ENCODE assay signal across 23 cellular contexts in genomic region chr11:107704432-107704831, GRCh38. TPM values are rescaled to one million over a fixed set of nuclear protein-coding genes. Genes with fewer than 3 reads are reported as not detected.
DNase-seq lines count a peak whose midpoint lies in the region; ATAC-seq, FAIRE-seq and TF ChIP-seq lines count a peak whose summit lies in the region.
"Had no signal": no experiment of that assay in that cellular context is flagged by ENCODE, and none has a peak within 500 bp of the region (broad histone marks: within the 10 kb centered on the region; RNA-seq: fewer than 3 reads in every experiment).

No MANE protein-coding gene starts in this region.

- H3K4me3 ChIP-seq in foreskin fibroblast (ENCODE audit: low read depth in 1 of 2, low read length in 2 of 2) = no peak overlapping the region
- H3K4me3 ChIP-seq: heart right ventricle, ovary, Peyer's patch, spleen, vagina had no signal

- DNase-seq in HCEC 1CT = peak; percentile 58
- DNase-seq in foreskin fibroblast = peak; percentile 49 to 51
- peak; percentile 21 for DNase-seq in urothelium cell line (ENCODE audit: low spot score)
- DNase-seq in activated naive CD4-positive, alpha-beta T cell treated with anti-CD3 and anti-CD28 coated beads, Interleukin-2, amount 50 U/mL, for 72 hours (ENCODE audit: low spot score in 2 of 2) = no peak
- DNase-seq: activated CD4-positive, CD25-positive, alpha-beta regulatory T cell treated with anti-CD3 and anti-CD28 coated beads, Interleukin-2, amount 50 U/mL, for 72 hours; activated CD8-positive, alpha-beta memory T cell treated with anti-CD3 and anti-CD28 coated beads, Interleukin-2, amount 50 U/mL, for 48 hours; activated naive CD4-positive, alpha-beta T cell treated with anti-CD3 and anti-CD28 coated beads, Interleukin-2, amount 50 U/mL, for 16 hours; CD8-positive, alpha-beta memory T cell; central memory CD4-positive, alpha-beta T cell; heart right ventricle; left colon; NCI-H1930; NCI-H524; ovary; Peyer's patch; spleen; stimulated activated naive CD8-positive, alpha-beta T cell treated with anti-CD3 and anti-CD28 coated beads, Interleukin-15, amount 100 ng/mL, for 72 hours had no signal

- peak; percentile 26; the same call in 2 of the 3 replicates for ATAC-seq in SK-N-SH treated with all-trans-retinoic acid at 6 μM for 48 hours
- ATAC-seq in GM21737 (IDR thresholded peaks at IDR 0.05; ENCODE audit: unreplicated experiment) = no peak
- ATAC-seq in activated naive CD4-positive, alpha-beta T cell treated with anti-CD3 and anti-CD28 coated beads, Interleukin-2, amount 50 U/mL, for 72 hours = no peak
- ATAC-seq in HG03469 (IDR thresholded peaks at IDR 0.05; ENCODE audit: unreplicated experiment) = no peak
- ATAC-seq: left colon; stimulated activated naive CD8-positive, alpha-beta T cell treated with anti-CD3 and anti-CD28 coated beads, Interleukin-15, amount 100 ng/mL, for 72 hours had no signal

- no peaks in the 10 kb centered on the region for H3K9me3 Mint-ChIP-seq in activated naive CD4-positive, alpha-beta T cell treated with anti-CD3 and anti-CD28 coated beads, Interleukin-2, amount 50 U/mL, for 72 hours
- H3K9me3 Mint-ChIP-seq: CD8-positive, alpha-beta memory T cell had no signal

- H3K27ac Mint-ChIP-seq in activated naive CD4-positive, alpha-beta T cell treated with anti-CD3 and anti-CD28 coated beads, Interleukin-2, amount 50 U/mL, for 72 hours = no peak overlapping the region
- H3K27ac Mint-ChIP-seq: CD8-positive, alpha-beta memory T cell had no signal

- FAIRE-seq in urothelium cell line (lab: Jason Lieb, UNC) = peak; percentile 44

- TF ChIP-seq CTCF in foreskin fibroblast (IDR thresholded peaks at IDR 0.05; ENCODE audit: low read depth, low read length) = no peak

- no peaks in the 10 kb centered on the region for H3K36me3 Mint-ChIP-seq in activated naive CD4-positive, alpha-beta T cell treated with anti-CD3 and anti-CD28 coated beads, Interleukin-2, amount 50 U/mL, for 72 hours
- H3K36me3 Mint-ChIP-seq: CD8-positive, alpha-beta memory T cell had no signal

TF ChIP-seq in SK-N-SH treated with all-trans-retinoic acid at 6 μM for 48 hours, 23 proteins besides CTCF, POLR2A, EP300 and RAD21:
- TF ChIP-seq ZFP3 (CRISPR knock-in tag; IDR thresholded peaks at IDR 0.05) = no peak
- no peak for TF ChIP-seq SNAI2 (CRISPR knock-in tag; IDR thresholded peaks at IDR 0.05)
- TF ChIP-seq, protein P1, sequence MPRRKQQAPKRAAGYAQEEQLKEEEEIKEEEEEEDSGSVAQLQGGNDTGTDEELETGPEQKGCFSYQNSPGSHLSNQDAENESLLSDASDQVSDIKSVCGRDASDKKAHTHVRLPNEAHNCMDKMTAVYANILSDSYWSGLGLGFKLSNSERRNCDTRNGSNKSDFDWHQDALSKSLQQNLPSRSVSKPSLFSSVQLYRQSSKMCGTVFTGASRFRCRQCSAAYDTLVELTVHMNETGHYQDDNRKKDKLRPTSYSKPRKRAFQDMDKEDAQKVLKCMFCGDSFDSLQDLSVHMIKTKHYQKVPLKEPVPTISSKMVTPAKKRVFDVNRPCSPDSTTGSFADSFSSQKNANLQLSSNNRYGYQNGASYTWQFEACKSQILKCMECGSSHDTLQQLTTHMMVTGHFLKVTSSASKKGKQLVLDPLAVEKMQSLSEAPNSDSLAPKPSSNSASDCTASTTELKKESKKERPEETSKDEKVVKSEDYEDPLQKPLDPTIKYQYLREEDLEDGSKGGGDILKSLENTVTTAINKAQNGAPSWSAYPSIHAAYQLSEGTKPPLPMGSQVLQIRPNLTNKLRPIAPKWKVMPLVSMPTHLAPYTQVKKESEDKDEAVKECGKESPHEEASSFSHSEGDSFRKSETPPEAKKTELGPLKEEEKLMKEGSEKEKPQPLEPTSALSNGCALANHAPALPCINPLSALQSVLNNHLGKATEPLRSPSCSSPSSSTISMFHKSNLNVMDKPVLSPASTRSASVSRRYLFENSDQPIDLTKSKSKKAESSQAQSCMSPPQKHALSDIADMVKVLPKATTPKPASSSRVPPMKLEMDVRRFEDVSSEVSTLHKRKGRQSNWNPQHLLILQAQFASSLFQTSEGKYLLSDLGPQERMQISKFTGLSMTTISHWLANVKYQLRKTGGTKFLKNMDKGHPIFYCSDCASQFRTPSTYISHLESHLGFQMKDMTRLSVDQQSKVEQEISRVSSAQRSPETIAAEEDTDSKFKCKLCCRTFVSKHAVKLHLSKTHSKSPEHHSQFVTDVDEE (CRISPR knock-in tag; IDR thresholded peaks at IDR 0.05) = no peak
- TF ChIP-seq CREB5 (CRISPR knock-in tag; IDR thresholded peaks at IDR 0.05; ENCODE audit: low read depth) = no peak
- no peak for TF ChIP-seq BACH2 (CRISPR knock-in tag; IDR thresholded peaks at IDR 0.05; ENCODE audit: borderline replicate concordance)
- no peak for TF ChIP-seq TOX (CRISPR knock-in tag; IDR thresholded peaks at IDR 0.05; ENCODE audit: borderline replicate concordance)
- no peak for TF ChIP-seq POU6F1 (CRISPR knock-in tag; IDR thresholded peaks at IDR 0.05; ENCODE audit: borderline replicate concordance, low read depth)
- no peak for TF ChIP-seq PATZ1 (CRISPR knock-in tag; IDR thresholded peaks at IDR 0.05; ENCODE audit: borderline replicate concordance)
- TF ChIP-seq ZC3H10 (CRISPR knock-in tag; IDR thresholded peaks at IDR 0.05) = no peak
- no peak for TF ChIP-seq ARNTL (CRISPR knock-in tag; IDR thresholded peaks at IDR 0.05; ENCODE audit: borderline replicate concordance, low read depth)
- TF ChIP-seq ZNF8 (CRISPR knock-in tag; IDR thresholded peaks at IDR 0.05) = no peak
- no peak for TF ChIP-seq ZNF565 (CRISPR knock-in tag; conservative IDR thresholded peaks at IDR 0.05; ENCODE audit: low read depth)
- TF ChIP-seq OSR1 (CRISPR knock-in tag; IDR thresholded peaks at IDR 0.05) = no peak
- no peak for TF ChIP-seq RARB (CRISPR knock-in tag; IDR thresholded peaks at IDR 0.05)
- TF ChIP-seq GLIS3 (CRISPR knock-in tag; IDR thresholded peaks at IDR 0.05) = no peak
TF ChIP-seq in SK-N-SH treated with all-trans-retinoic acid at 6 μM for 48 hours: peak in this region for 0.

RNA-seq across cellular contexts. Expression of gene SLN, which starts 7.4 kb away (rescaled TPM):
- total RNA-seq in activated naive CD4-positive, alpha-beta T cell treated with anti-CD3 and anti-CD28 coated beads, Interleukin-2, amount 50 U/mL, for 72 hours = not detected
- total RNA-seq: CD8-positive, alpha-beta memory T cell; G401; left colon; Peyer's patch; T-helper 2 cell treated with Interferon-gamma antibody and Interleukin-4, amounts not matched to agents 100 ng/mL and 5 ng/mL, for 36 hours; vagina had no signal

Comparison
In these comparisons a context has a peak if more than half of its experiments do, and no peak if none do; other contexts are left out.
1. DNase-seq: peak in HCEC 1CT (single experiment), foreskin fibroblast (2 of 2) and urothelium cell line (single experiment); none in activated naive CD4-positive, alpha-beta T cell treated with anti-CD3 and anti-CD28 coated beads, Interleukin-2, amount 50 U/mL, for 72 hours (0 of 2).